8 cellular contexts compared by ENCODE assay signal in genomic region chr12:9721394-9722092, GRCh38. TPM values are rescaled to one million over a fixed set of nuclear protein-coding genes. Genes with fewer than 3 reads are reported as not detected.
DNase-seq lines count a peak whose midpoint lies in the region; ATAC-seq, FAIRE-seq and TF ChIP-seq lines count a peak whose summit lies in the region.

No MANE protein-coding gene starts in this region.

- no peaks in the 10 kb centered on the region for H3K27me3 Mint-ChIP-seq in activated CD4-positive, alpha-beta memory T cell treated with anti-CD3 and anti-CD28 coated beads for 36 hours
- H3K27me3 Mint-ChIP-seq in osteocyte (ENCODE audit: unreplicated experiment) = peaks cover 32% of the 10 kb centered on the region

- H3K9me3 ChIP-seq in endothelial cell of umbilical vein (replicated peaks; ENCODE audit: control insufficient read depth, insufficient read depth, low read length) = no peaks in the 10 kb centered on the region

- H3K79me2 ChIP-seq in endothelial cell of umbilical vein (ENCODE audit: control insufficient read depth, insufficient read depth, low read length) = no peaks in the 10 kb centered on the region

- TF ChIP-seq POLR2A in endothelial cell of umbilical vein (IDR thresholded peaks at IDR 0.05; ENCODE audit: low read depth, low read length) = no peak

- H4K20me1 ChIP-seq in endothelial cell of umbilical vein (replicated peaks; ENCODE audit: control insufficient read depth, extremely low read depth, insufficient read depth, low read length) = no peaks in the 10 kb centered on the region

- no peaks in the 10 kb centered on the region for H3K27me3 ChIP-seq in endothelial cell of umbilical vein (ENCODE audit: control insufficient read depth in 2 of 2, insufficient read depth in 2 of 2, low read length in 2 of 2)

- H3K36me3 Mint-ChIP-seq in activated CD4-positive, alpha-beta memory T cell treated with anti-CD3 and anti-CD28 coated beads for 36 hours = peaks cover 7% of the 10 kb centered on the region
- H3K36me3 Mint-ChIP-seq in osteocyte (ENCODE audit: unreplicated experiment) = no peaks in the 10 kb centered on the region

- H3K27ac ChIP-seq in C4-2B = peak overlapping the region; percentile 38; the same call in 1 of the 2 replicates
- H3K27ac ChIP-seq in endothelial cell of umbilical vein (ENCODE audit: insufficient read depth, low read depth, low read length) = peak overlapping the region; percentile 82

- TF ChIP-seq CTCF in C4-2B (conservative IDR thresholded peaks at IDR 0.05) = no peak
- no peak for TF ChIP-seq CTCF in endothelial cell of umbilical vein (IDR thresholded peaks at IDR 0.05; ENCODE audit: extremely low read depth in 1 of 2, insufficient read depth in 1 of 2, low read depth in 1 of 2, low read length in 2 of 2)
- TF ChIP-seq CTCF in osteocyte (IDR thresholded peaks at IDR 0.05) = no peak

- peak overlapping the region; percentile 53 for H2AFZ ChIP-seq in endothelial cell of umbilical vein (ENCODE audit: low read depth, low read length)

- intact Hi-C loops in endothelial cell of umbilical vein (cut with micrococcal nuclease) = no loop called here
- intact Hi-C loops in activated CD4-positive, alpha-beta memory T cell treated with anti-CD3 and anti-CD28 coated beads for 36 hours (cut with micrococcal nuclease) = no loop called here

- POLR2A ChIA-PET in endothelial cell of umbilical vein (lab: Charles Lee) = no interaction called here
- POLR2A ChIA-PET in activated CD4-positive, alpha-beta memory T cell treated with anti-CD3 and anti-CD28 coated beads for 36 hours (lab: Charles Lee) = interaction anchor here (1.6 kb wide), 1 partner anchor 47 kb away, joined by 3 read pairs; no protein-coding TSS in a partner anchor

- no peaks in the 10 kb centered on the region for H3K36me3 ChIP-seq in endothelial cell of umbilical vein (ENCODE audit: control insufficient read depth in 2 of 2, extremely low read depth in 1 of 2, insufficient read depth in 2 of 2, low read length in 2 of 2)

- CTCF ChIA-PET in endothelial cell of umbilical vein (lab: Charles Lee) = interaction anchor here (0.8 to 2.5 kb wide), 11 partner anchors 8 to 89 kb away, joined by 3 to 15 read pairs (median 5); no protein-coding TSS in a partner anchor
- CTCF ChIA-PET in activated CD4-positive, alpha-beta memory T cell treated with anti-CD3 and anti-CD28 coated beads for 36 hours (lab: Charles Lee) = interaction anchor here (1.2 to 2.2 kb wide), 3 partner anchors 10 to 21 kb away, joined by 3 to 12 read pairs (median 5); no protein-coding TSS in a partner anchor

- no peaks in the 10 kb centered on the region for H3K9me3 Mint-ChIP-seq in activated CD4-positive, alpha-beta memory T cell treated with anti-CD3 and anti-CD28 coated beads for 36 hours
- H3K9me3 Mint-ChIP-seq in osteocyte (ENCODE audit: unreplicated experiment) = no peaks in the 10 kb centered on the region

- ATAC-seq in GM21360 (IDR thresholded peaks at IDR 0.05; ENCODE audit: unreplicated experiment) = peak; percentile 42
- ATAC-seq in HG03460 (IDR thresholded peaks at IDR 0.05; ENCODE audit: unreplicated experiment) = peak; percentile 77

- no peak overlapping the region for H3K4me3 Mint-ChIP-seq in activated CD4-positive, alpha-beta memory T cell treated with anti-CD3 and anti-CD28 coated beads for 36 hours
- H3K4me3 Mint-ChIP-seq in osteocyte (ENCODE audit: unreplicated experiment) = no peak overlapping the region

- BruUV-seq in endothelial cell of umbilical vein (replicated peaks; lab: Mats Ljungman, UMichigan) = TSS peak; percentile 94

- peaks cover 23% of the 10 kb centered on the region for H3K4me1 ChIP-seq in endothelial cell of umbilical vein (ENCODE audit: control insufficient read depth, extremely low read depth, insufficient read depth, low read length)

- peaks cover 26% of the 10 kb centered on the region for H3K4me1 Mint-ChIP-seq in activated CD4-positive, alpha-beta memory T cell treated with anti-CD3 and anti-CD28 coated beads for 36 hours (ENCODE audit: low read depth)
- no peaks in the 10 kb centered on the region for H3K4me1 Mint-ChIP-seq in osteocyte (ENCODE audit: unreplicated experiment)

- no peaks in the 10 kb centered on the region for H3K9me1 ChIP-seq in endothelial cell of umbilical vein (replicated peaks; ENCODE audit: control insufficient read depth, extremely low read depth, insufficient read depth, low read length)

- no peak overlapping the region for H3K27ac Mint-ChIP-seq in activated CD4-positive, alpha-beta memory T cell treated with anti-CD3 and anti-CD28 coated beads for 36 hours
- no peak overlapping the region for H3K27ac Mint-ChIP-seq in osteocyte (ENCODE audit: unreplicated experiment)

- peak; percentile 85 for FAIRE-seq in endothelial cell of umbilical vein (lab: Jason Lieb, UNC)

- DNase-seq in endothelial cell of umbilical vein (ENCODE audit: low read depth, low spot score) (peak; percentile 76), GM19238 (ENCODE audit: insufficient read length, low spot score) (no peak), hippocampal formation (lab: John Stamatoyannopoulos, UW) (no peak), osteocyte (ENCODE audit: extremely low spot score, unreplicated experiment) (no peak)
- no peak for DNase-seq in activated CD4-positive, alpha-beta memory T cell treated with anti-CD3 and anti-CD28 coated beads for 36 hours

- peak overlapping the region in 1 of 3 experiments; percentile 6 for H3K4me3 ChIP-seq in endothelial cell of umbilical vein (replicated peaks in 1 of 3; ENCODE audit: insufficient read depth in 1 of 3, low read depth in 1 of 3, low read length in 3 of 3)

- peak overlapping the region; percentile 45 for H3K9ac ChIP-seq in endothelial cell of umbilical vein (replicated peaks; ENCODE audit: extremely low read depth, insufficient read depth, low read length)

- dilution Hi-C loops in endothelial cell of umbilical vein (cut with MboI; ENCODE audit: extremely low pct_ligation_motif_present, low sequenced_read_pairs) = no loop called here

- peak overlapping the region; percentile 87 for H3K4me2 ChIP-seq in endothelial cell of umbilical vein (ENCODE audit: insufficient read depth, low read length)

TF ChIP-seq in endothelial cell of umbilical vein, 7 proteins besides CTCF, POLR2A, EP300 and RAD21:
- TF ChIP-seq EZH2 (IDR thresholded peaks at IDR 0.05; ENCODE audit: borderline replicate concordance, low read depth, low read length, severe bottlenecking) = no peak
- TF ChIP-seq GATA2 (IDR thresholded peaks at IDR 0.05; ENCODE audit: insufficient read depth, insufficient read length, low read depth, low read length) = no peak
- TF ChIP-seq MAX (IDR thresholded peaks at IDR 0.05; ENCODE audit: insufficient read depth, insufficient read length) = no peak
- peak; percentile 86 for TF ChIP-seq FOS (IDR thresholded peaks at IDR 0.05; ENCODE audit: borderline replicate concordance, insufficient read depth, low read length)
- TF ChIP-seq JUN (IDR thresholded peaks at IDR 0.05; ENCODE audit: borderline replicate concordance, insufficient read depth, insufficient read length, low read depth) = peak; percentile 76
- no peak for TF ChIP-seq MYC (IDR thresholded peaks at IDR 0.05; ENCODE audit: low read depth, low read length)
- TF ChIP-seq POLR2AphosphoS5 (IDR thresholded peaks at IDR 0.05; ENCODE audit: insufficient read depth, low read depth, low read length) = peak; percentile 21

RNA-seq across cellular contexts. Expression of gene CLECL1, which starts 11.4 kb away (rescaled TPM):
- total RNA-seq in endothelial cell of umbilical vein (not detected in 2 replicates), osteocyte (not detected in 2 replicates)
- not detected in 2 replicates for polyA plus RNA-seq in endothelial cell of umbilical vein
- polyA plus RNA-seq in endothelial cell of umbilical vein (2011; cell fraction: cytosol; rRNA removed) = not detected in 2 replicates
- polyA plus RNA-seq in endothelial cell of umbilical vein (2011; cell fraction: nucleus; rRNA removed) = not detected in 2 replicates
- polyA plus RNA-seq in endothelial cell of umbilical vein (2012) = not detected in 2 replicates
- polyA minus RNA-seq in endothelial cell of umbilical vein = not detected in 2 replicates
- polyA minus RNA-seq in endothelial cell of umbilical vein (2011; cell fraction: cytosol; rRNA and poly(A)+ RNA removed) = not detected
- polyA minus RNA-seq in endothelial cell of umbilical vein (2011; cell fraction: nucleus; rRNA and poly(A)+ RNA removed) = not detected in 2 replicates
- 1 to 10 TPM; 6.5 to 7.4 TPM for total RNA-seq in activated CD4-positive, alpha-beta memory T cell treated with anti-CD3 and anti-CD28 coated beads for 36 hours

RNA-seq across cellular contexts. Expression of gene CD69, which starts 39.2 kb away (rescaled TPM):
- total RNA-seq in endothelial cell of umbilical vein (0.49 and 1.2 TPM in 2 replicates), osteocyte (not detected in 2 replicates)
- polyA plus RNA-seq in endothelial cell of umbilical vein = 2.9 and 4.4 TPM in 2 replicates
- polyA plus RNA-seq in endothelial cell of umbilical vein (2011; cell fraction: cytosol; rRNA removed) = 3.6 and 4.4 TPM in 2 replicates
- 17.7 and 22.0 TPM in 2 replicates for polyA plus RNA-seq in endothelial cell of umbilical vein (2011; cell fraction: nucleus; rRNA removed)
- 20.6 and 39.3 TPM in 2 replicates for polyA plus RNA-seq in endothelial cell of umbilical vein (2012)
- polyA minus RNA-seq in endothelial cell of umbilical vein = 6.4 and 7.9 TPM in 2 replicates
- not detected for polyA minus RNA-seq in endothelial cell of umbilical vein (2011; cell fraction: cytosol; rRNA and poly(A)+ RNA removed)
- 11.8 and 17.0 TPM in 2 replicates for polyA minus RNA-seq in endothelial cell of umbilical vein (2011; cell fraction: nucleus; rRNA and poly(A)+ RNA removed)
- 100 to 1,000 TPM; 118 to 120 TPM for total RNA-seq in activated CD4-positive, alpha-beta memory T cell treated with anti-CD3 and anti-CD28 coated beads for 36 hours

RNA-seq across cellular contexts. Expression of gene CLEC2D, which starts 52.0 kb away (rescaled TPM):
- total RNA-seq in endothelial cell of umbilical vein = 4.1 and 6.5 TPM in 2 replicates
- 1.4 and 1.8 TPM in 2 replicates for polyA plus RNA-seq in endothelial cell of umbilical vein
- 0.63 and 0.75 TPM in 2 replicates for polyA plus RNA-seq in endothelial cell of umbilical vein (2011; cell fraction: cytosol; rRNA removed)
- 17.7 and 18.0 TPM in 2 replicates for polyA plus RNA-seq in endothelial cell of umbilical vein (2011; cell fraction: nucleus; rRNA removed)
- polyA plus RNA-seq in endothelial cell of umbilical vein (2012) = 1.1 and 1.2 TPM in 2 replicates
- polyA minus RNA-seq in endothelial cell of umbilical vein = 2.1 and 3.7 TPM in 2 replicates
- polyA minus RNA-seq in endothelial cell of umbilical vein (2011; cell fraction: cytosol; rRNA and poly(A)+ RNA removed) = 0.61 TPM
- polyA minus RNA-seq in endothelial cell of umbilical vein (2011; cell fraction: nucleus; rRNA and poly(A)+ RNA removed) = 7.1 and 7.4 TPM in 2 replicates
- total RNA-seq in activated CD4-positive, alpha-beta memory T cell treated with anti-CD3 and anti-CD28 coated beads for 36 hours = 100 to 1,000 TPM; 191 to 199 TPM
- 7.4 and 10.0 TPM in 2 replicates for total RNA-seq in osteocyte

Comparison
In these comparisons a context has a peak if more than half of its experiments do, and no peak if none do; other contexts are left out.
1. RNA of gene CD69, which starts 39.2 kb away (total RNA-seq): 118 to 120 TPM in activated CD4-positive, alpha-beta memory T cell treated with anti-CD3 and anti-CD28 coated beads for 36 hours; 0.49 to 1.2 TPM in endothelial cell of umbilical vein and not detected in osteocyte; every median in the first group is over 10 times any median in the second.
2. RNA of gene CLEC2D, which starts 52.0 kb away (total RNA-seq): 191 to 199 TPM in activated CD4-positive, alpha-beta memory T cell treated with anti-CD3 and anti-CD28 coated beads for 36 hours; 7.4 to 10.0 TPM in osteocyte and 4.1 to 6.5 TPM in endothelial cell of umbilical vein; every median in the first group is over 10 times any median in the second.